Comparison of ENCODE assay signal across 9 cellular contexts in genomic region chr16:79873825-79874224, GRCh38.
"Had no signal": no experiment of that assay in that cellular context is flagged by ENCODE, and none has a peak within 500 bp of the region (broad histone marks: within the 10 kb centered on the region; RNA-seq: fewer than 3 reads in every experiment).

No MANE protein-coding gene starts in this region.

- H3K27ac Mint-ChIP-seq: HFFc6 had no signal

- H3K36me3 ChIP-seq: HAP-1 had no signal

- H3K27ac ChIP-seq: GM23248, HL-60 had no signal

- H2AFZ ChIP-seq: GM23248 had no signal

- H3K4me1 ChIP-seq: HAP-1 had no signal

- DNase-seq: GM23248, GOT3, H7, HFFc6, IMR-90, KBM-7 had no signal

- H3K9ac ChIP-seq: GM23248 had no signal

- H3K4me3 Mint-ChIP-seq: HFFc6 had no signal

- ATAC-seq: HCT116 had no signal

- H3K4me3 ChIP-seq: GM23248, HAP-1 had no signal

- H3K9me3 ChIP-seq: HAP-1 had no signal
